ENCODE assay signal across 12 cellular contexts in genomic region chrX:63657821-63658220, GRCh38.
DNase-seq lines count a peak whose midpoint lies in the region; ATAC-seq and TF ChIP-seq lines count a peak whose summit lies in the region.
"Had no signal": no experiment of that assay in that cellular context is flagged by ENCODE, and none has a peak within 500 bp of the region (broad histone marks: within the 10 kb centered on the region; RNA-seq: fewer than 3 reads in every experiment).

No MANE protein-coding gene starts in this region.

- DNase-seq in LHCN-M2 (ENCODE audit: low read depth) (peak; percentile 79), caudate nucleus (lab: John Stamatoyannopoulos, UW) (peak in 35 of 61 donors; percentile 0 to 60 (median 6)), kidney tubule cell (ENCODE audit: low spot score) (peak; percentile 53), NCI-H1092 treated with DMSO at 0.1 percent for 48 hours (lab: John Stamatoyannopoulos, UW) (no peak), type B pancreatic cell (ENCODE audit: extremely low spot score, unreplicated experiment) (no peak), RPMI8226 (no peak)
- DNase-seq: activated naive CD8-positive, alpha-beta T cell treated with anti-CD3 and anti-CD28 coated beads, Interleukin-2, amount 50 U/mL, for 24 hours; H9 had no signal

- H2AFZ ChIP-seq in ACC112 (ENCODE audit: low read length, unreplicated experiment), result no peak overlapping the region

- H3K36me3 Mint-ChIP-seq in type B pancreatic cell, result peaks cover 5% of the 10 kb centered on the region

- peaks cover 23% of the 10 kb centered on the region for H3K4me1 ChIP-seq in ACC112 (ENCODE audit: control insufficient read depth, insufficient read depth, low read length, unreplicated experiment)
- H3K4me1 ChIP-seq: BLaER1 had no signal

- H3K27ac Mint-ChIP-seq in type B pancreatic cell, result no peak overlapping the region
- H3K27ac Mint-ChIP-seq: activated naive CD8-positive, alpha-beta T cell treated with anti-CD3 and anti-CD28 coated beads, Interleukin-2, amount 50 U/mL, for 24 hours; H9 had no signal

- H3K4me3 Mint-ChIP-seq in type B pancreatic cell, result no peak overlapping the region
- H3K4me3 Mint-ChIP-seq: activated naive CD8-positive, alpha-beta T cell treated with anti-CD3 and anti-CD28 coated beads, Interleukin-2, amount 50 U/mL, for 24 hours; H9 had no signal

- peaks cover 10% of the 10 kb centered on the region for H3K9me3 Mint-ChIP-seq in type B pancreatic cell
- H3K9me3 Mint-ChIP-seq: activated naive CD8-positive, alpha-beta T cell treated with anti-CD3 and anti-CD28 coated beads, Interleukin-2, amount 50 U/mL, for 24 hours had no signal

- H3K27me3 Mint-ChIP-seq in type B pancreatic cell, result no peaks in the 10 kb centered on the region
- H3K27me3 Mint-ChIP-seq: activated naive CD8-positive, alpha-beta T cell treated with anti-CD3 and anti-CD28 coated beads, Interleukin-2, amount 50 U/mL, for 24 hours had no signal

- H3K27ac ChIP-seq in ACC112 (ENCODE audit: low read depth, low read length) (peak overlapping the region; percentile 75), caudate nucleus (ENCODE audit: low read depth, low read length) (no peak overlapping the region)
- H3K27ac ChIP-seq: BLaER1 had no signal

- no peaks in the 10 kb centered on the region for H3K79me2 ChIP-seq in ACC112 (ENCODE audit: control insufficient read depth, insufficient read depth, low read length, unreplicated experiment)

- no peaks in the 10 kb centered on the region for H3K4me1 Mint-ChIP-seq in type B pancreatic cell (ENCODE audit: unreplicated experiment)
- H3K4me1 Mint-ChIP-seq: activated naive CD8-positive, alpha-beta T cell treated with anti-CD3 and anti-CD28 coated beads, Interleukin-2, amount 50 U/mL, for 24 hours; H9 had no signal

- H3K36me3 ChIP-seq in ACC112 (ENCODE audit: insufficient read depth, low read length), result no peaks in the 10 kb centered on the region

- TF ChIP-seq CTCF in type B pancreatic cell (conservative IDR thresholded peaks at IDR 0.05), result no peak

- H3K4me3 ChIP-seq in ACC112 (ENCODE audit: low read depth, low read length), result no peak overlapping the region
- H3K4me3 ChIP-seq: BLaER1 had no signal

- H3K27me3 ChIP-seq in ACC112 (ENCODE audit: insufficient read depth, low read length), result no peaks in the 10 kb centered on the region

- no peak for ATAC-seq in GM18517 (IDR thresholded peaks at IDR 0.05; ENCODE audit: unreplicated experiment)
- ATAC-seq: activated naive CD8-positive, alpha-beta T cell treated with anti-CD3 and anti-CD28 coated beads, Interleukin-2, amount 50 U/mL, for 24 hours; HepG2 had no signal

Comparison
In these comparisons a context has a peak if more than half of its experiments do, and no peak if none do; other contexts are left out.
1. DNase-seq: peak in LHCN-M2 (single experiment), caudate nucleus (35 of 61) and kidney tubule cell (single experiment); none in NCI-H1092 treated with DMSO at 0.1 percent for 48 hours (single experiment), type B pancreatic cell (single experiment) and RPMI8226 (single experiment).